Comparison of ENCODE assay signal across 1 cellular context in genomic region chr7:151348970-151349369, GRCh38.
TF ChIP-seq lines count a peak whose summit lies in the region.

No MANE protein-coding gene starts in this region.

TF ChIP-seq in WTC11, 78 proteins besides CTCF, POLR2A, EP300 and RAD21 (continued from another document):
- TF ChIP-seq STAT6 (CRISPR knock-in tag; conservative IDR thresholded peaks at IDR 0.05; ENCODE audit: low read depth) (no peak), SMAD3 (CRISPR knock-in tag; IDR thresholded peaks at IDR 0.05; ENCODE audit: borderline replicate concordance) (no peak), TEAD4 (CRISPR knock-in tag; IDR thresholded peaks at IDR 0.05) (no peak), SMAD4 (CRISPR knock-in tag; IDR thresholded peaks at IDR 0.05) (no peak), FOXP4 (CRISPR knock-in tag; IDR thresholded peaks at IDR 0.05) (no peak), GRHL2 (CRISPR knock-in tag; IDR thresholded peaks at IDR 0.05; ENCODE audit: insufficient replicate concordance, severe bottlenecking) (no peak), MYBL2 (CRISPR knock-in tag; IDR thresholded peaks at IDR 0.05) (no peak), HMGA2 (CRISPR knock-in tag; IDR thresholded peaks at IDR 0.05) (no peak), ZNF232 (CRISPR knock-in tag; IDR thresholded peaks at IDR 0.05) (no peak), IRF2 (CRISPR knock-in tag; IDR thresholded peaks at IDR 0.05; ENCODE audit: borderline replicate concordance, low read depth) (no peak), TP53 (CRISPR knock-in tag; IDR thresholded peaks at IDR 0.05) (no peak)
- TF ChIP-seq, protein P1, sequence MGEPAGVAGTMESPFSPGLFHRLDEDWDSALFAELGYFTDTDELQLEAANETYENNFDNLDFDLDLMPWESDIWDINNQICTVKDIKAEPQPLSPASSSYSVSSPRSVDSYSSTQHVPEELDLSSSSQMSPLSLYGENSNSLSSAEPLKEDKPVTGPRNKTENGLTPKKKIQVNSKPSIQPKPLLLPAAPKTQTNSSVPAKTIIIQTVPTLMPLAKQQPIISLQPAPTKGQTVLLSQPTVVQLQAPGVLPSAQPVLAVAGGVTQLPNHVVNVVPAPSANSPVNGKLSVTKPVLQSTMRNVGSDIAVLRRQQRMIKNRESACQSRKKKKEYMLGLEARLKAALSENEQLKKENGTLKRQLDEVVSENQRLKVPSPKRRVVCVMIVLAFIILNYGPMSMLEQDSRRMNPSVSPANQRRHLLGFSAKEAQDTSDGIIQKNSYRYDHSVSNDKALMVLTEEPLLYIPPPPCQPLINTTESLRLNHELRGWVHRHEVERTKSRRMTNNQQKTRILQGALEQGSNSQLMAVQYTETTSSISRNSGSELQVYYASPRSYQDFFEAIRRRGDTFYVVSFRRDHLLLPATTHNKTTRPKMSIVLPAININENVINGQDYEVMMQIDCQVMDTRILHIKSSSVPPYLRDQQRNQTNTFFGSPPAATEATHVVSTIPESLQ (CRISPR knock-in tag; IDR thresholded peaks at IDR 0.05): no peak
- TF ChIP-seq, protein P2, sequence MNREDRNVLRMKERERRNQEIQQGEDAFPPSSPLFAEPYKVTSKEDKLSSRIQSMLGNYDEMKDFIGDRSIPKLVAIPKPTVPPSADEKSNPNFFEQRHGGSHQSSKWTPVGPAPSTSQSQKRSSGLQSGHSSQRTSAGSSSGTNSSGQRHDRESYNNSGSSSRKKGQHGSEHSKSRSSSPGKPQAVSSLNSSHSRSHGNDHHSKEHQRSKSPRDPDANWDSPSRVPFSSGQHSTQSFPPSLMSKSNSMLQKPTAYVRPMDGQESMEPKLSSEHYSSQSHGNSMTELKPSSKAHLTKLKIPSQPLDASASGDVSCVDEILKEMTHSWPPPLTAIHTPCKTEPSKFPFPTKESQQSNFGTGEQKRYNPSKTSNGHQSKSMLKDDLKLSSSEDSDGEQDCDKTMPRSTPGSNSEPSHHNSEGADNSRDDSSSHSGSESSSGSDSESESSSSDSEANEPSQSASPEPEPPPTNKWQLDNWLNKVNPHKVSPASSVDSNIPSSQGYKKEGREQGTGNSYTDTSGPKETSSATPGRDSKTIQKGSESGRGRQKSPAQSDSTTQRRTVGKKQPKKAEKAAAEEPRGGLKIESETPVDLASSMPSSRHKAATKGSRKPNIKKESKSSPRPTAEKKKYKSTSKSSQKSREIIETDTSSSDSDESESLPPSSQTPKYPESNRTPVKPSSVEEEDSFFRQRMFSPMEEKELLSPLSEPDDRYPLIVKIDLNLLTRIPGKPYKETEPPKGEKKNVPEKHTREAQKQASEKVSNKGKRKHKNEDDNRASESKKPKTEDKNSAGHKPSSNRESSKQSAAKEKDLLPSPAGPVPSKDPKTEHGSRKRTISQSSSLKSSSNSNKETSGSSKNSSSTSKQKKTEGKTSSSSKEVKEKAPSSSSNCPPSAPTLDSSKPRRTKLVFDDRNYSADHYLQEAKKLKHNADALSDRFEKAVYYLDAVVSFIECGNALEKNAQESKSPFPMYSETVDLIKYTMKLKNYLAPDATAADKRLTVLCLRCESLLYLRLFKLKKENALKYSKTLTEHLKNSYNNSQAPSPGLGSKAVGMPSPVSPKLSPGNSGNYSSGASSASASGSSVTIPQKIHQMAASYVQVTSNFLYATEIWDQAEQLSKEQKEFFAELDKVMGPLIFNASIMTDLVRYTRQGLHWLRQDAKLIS (CRISPR knock-in tag; IDR thresholded peaks at IDR 0.05; ENCODE audit: borderline replicate concordance): no peak
- TF ChIP-seq, protein P3, sequence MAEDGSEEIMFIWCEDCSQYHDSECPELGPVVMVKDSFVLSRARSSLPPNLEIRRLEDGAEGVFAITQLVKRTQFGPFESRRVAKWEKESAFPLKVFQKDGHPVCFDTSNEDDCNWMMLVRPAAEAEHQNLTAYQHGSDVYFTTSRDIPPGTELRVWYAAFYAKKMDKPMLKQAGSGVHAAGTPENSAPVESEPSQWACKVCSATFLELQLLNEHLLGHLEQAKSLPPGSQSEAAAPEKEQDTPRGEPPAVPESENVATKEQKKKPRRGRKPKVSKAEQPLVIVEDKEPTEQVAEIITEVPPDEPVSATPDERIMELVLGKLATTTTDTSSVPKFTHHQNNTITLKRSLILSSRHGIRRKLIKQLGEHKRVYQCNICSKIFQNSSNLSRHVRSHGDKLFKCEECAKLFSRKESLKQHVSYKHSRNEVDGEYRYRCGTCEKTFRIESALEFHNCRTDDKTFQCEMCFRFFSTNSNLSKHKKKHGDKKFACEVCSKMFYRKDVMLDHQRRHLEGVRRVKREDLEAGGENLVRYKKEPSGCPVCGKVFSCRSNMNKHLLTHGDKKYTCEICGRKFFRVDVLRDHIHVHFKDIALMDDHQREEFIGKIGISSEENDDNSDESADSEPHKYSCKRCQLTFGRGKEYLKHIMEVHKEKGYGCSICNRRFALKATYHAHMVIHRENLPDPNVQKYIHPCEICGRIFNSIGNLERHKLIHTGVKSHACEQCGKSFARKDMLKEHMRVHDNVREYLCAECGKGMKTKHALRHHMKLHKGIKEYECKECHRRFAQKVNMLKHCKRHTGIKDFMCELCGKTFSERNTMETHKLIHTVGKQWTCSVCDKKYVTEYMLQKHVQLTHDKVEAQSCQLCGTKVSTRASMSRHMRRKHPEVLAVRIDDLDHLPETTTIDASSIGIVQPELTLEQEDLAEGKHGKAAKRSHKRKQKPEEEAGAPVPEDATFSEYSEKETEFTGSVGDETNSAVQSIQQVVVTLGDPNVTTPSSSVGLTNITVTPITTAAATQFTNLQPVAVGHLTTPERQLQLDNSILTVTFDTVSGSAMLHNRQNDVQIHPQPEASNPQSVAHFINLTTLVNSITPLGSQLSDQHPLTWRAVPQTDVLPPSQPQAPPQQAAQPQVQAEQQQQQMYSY (CRISPR knock-in tag; IDR thresholded peaks at IDR 0.05): no peak
- TF ChIP-seq, protein P4, sequence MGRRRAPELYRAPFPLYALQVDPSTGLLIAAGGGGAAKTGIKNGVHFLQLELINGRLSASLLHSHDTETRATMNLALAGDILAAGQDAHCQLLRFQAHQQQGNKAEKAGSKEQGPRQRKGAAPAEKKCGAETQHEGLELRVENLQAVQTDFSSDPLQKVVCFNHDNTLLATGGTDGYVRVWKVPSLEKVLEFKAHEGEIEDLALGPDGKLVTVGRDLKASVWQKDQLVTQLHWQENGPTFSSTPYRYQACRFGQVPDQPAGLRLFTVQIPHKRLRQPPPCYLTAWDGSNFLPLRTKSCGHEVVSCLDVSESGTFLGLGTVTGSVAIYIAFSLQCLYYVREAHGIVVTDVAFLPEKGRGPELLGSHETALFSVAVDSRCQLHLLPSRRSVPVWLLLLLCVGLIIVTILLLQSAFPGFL (CRISPR knock-in tag; IDR thresholded peaks at IDR 0.05; ENCODE audit: borderline replicate concordance): no peak
